1 cellular context compared by ENCODE assay signal in the genomic region with DNA sequence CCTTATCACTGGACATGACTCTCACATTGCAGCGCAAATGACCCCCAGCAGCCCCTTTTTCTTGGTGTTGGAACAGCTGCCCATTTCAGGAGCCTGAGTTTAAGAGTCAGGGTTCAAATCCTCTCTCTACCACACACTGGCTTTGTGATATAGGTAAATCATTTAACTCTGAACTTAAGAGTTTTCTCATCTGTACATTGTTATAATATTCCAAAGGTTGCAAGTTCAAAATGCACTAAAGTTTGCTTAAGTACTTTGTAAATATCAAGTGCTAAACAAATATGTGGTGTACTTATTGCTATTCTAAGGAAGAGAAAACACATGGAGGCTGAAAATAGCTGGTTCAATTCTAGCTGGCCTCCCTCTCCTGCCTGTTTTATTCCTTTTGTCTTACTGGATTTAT.
TF ChIP-seq lines count a peak whose summit lies in the region.

No MANE protein-coding gene starts in this region.

TF ChIP-seq in HepG2, 621 proteins besides CTCF, POLR2A, EP300 and RAD21 (continued from another document and continues in another):
- TF ChIP-seq, protein P1, sequence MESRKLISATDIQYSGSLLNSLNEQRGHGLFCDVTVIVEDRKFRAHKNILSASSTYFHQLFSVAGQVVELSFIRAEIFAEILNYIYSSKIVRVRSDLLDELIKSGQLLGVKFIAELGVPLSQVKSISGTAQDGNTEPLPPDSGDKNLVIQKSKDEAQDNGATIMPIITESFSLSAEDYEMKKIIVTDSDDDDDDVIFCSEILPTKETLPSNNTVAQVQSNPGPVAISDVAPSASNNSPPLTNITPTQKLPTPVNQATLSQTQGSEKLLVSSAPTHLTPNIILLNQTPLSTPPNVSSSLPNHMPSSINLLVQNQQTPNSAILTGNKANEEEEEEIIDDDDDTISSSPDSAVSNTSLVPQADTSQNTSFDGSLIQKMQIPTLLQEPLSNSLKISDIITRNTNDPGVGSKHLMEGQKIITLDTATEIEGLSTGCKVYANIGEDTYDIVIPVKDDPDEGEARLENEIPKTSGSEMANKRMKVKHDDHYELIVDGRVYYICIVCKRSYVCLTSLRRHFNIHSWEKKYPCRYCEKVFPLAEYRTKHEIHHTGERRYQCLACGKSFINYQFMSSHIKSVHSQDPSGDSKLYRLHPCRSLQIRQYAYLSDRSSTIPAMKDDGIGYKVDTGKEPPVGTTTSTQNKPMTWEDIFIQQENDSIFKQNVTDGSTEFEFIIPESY (CRISPR knock-in tag; IDR thresholded peaks at IDR 0.05), result no peak
- TF ChIP-seq MBNL3 (CRISPR knock-in tag; conservative IDR thresholded peaks at IDR 0.05), result no peak
- TF ChIP-seq, protein P2, sequence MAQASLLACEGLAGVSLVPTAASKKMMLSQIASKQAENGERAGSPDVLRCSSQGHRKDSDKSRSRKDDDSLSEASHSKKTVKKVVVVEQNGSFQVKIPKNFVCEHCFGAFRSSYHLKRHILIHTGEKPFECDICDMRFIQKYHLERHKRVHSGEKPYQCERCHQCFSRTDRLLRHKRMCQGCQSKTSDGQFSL (CRISPR knock-in tag; IDR thresholded peaks at IDR 0.05), result no peak
- no peak for TF ChIP-seq HOXA7 (CRISPR knock-in tag; IDR thresholded peaks at IDR 0.05)
- TF ChIP-seq, protein P3, sequence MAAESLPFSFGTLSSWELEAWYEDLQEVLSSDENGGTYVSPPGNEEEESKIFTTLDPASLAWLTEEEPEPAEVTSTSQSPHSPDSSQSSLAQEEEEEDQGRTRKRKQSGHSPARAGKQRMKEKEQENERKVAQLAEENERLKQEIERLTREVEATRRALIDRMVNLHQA (CRISPR knock-in tag; IDR thresholded peaks at IDR 0.05), result no peak
- TF ChIP-seq, protein P4, sequence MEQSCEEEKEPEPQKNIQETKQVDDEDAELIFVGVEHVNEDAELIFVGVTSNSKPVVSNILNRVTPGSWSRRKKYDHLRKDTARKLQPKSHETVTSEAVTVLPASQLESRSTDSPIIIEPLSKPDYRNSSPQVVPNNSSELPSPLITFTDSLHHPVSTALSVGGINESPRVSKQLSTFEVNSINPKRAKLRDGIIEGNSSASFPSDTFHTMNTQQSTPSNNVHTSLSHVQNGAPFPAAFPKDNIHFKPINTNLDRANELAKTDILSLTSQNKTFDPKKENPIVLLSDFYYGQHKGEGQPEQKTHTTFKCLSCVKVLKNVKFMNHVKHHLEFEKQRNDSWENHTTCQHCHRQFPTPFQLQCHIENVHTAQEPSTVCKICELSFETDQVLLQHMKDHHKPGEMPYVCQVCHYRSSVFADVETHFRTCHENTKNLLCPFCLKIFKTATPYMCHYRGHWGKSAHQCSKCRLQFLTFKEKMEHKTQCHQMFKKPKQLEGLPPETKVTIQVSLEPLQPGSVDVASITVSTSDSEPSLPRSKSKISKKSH (CRISPR knock-in tag; IDR thresholded peaks at IDR 0.05; ENCODE audit: borderline replicate concordance), result no peak
- no peak for TF ChIP-seq KAT7 (CRISPR knock-in tag; IDR thresholded peaks at IDR 0.05; ENCODE audit: borderline replicate concordance)
- TF ChIP-seq ZZZ3 (CRISPR knock-in tag; IDR thresholded peaks at IDR 0.05; ENCODE audit: borderline replicate concordance), result no peak
- TF ChIP-seq, protein P5, sequence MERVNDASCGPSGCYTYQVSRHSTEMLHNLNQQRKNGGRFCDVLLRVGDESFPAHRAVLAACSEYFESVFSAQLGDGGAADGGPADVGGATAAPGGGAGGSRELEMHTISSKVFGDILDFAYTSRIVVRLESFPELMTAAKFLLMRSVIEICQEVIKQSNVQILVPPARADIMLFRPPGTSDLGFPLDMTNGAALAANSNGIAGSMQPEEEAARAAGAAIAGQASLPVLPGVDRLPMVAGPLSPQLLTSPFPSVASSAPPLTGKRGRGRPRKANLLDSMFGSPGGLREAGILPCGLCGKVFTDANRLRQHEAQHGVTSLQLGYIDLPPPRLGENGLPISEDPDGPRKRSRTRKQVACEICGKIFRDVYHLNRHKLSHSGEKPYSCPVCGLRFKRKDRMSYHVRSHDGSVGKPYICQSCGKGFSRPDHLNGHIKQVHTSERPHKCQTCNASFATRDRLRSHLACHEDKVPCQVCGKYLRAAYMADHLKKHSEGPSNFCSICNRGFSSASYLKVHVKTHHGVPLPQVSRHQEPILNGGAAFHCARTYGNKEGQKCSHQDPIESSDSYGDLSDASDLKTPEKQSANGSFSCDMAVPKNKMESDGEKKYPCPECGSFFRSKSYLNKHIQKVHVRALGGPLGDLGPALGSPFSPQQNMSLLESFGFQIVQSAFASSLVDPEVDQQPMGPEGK (CRISPR knock-in tag; IDR thresholded peaks at IDR 0.05), result peak; percentile 28; the same call in 1 of the 2 replicates
- TF ChIP-seq ZNF615 (CRISPR knock-in tag; IDR thresholded peaks at IDR 0.05; ENCODE audit: borderline replicate concordance), result no peak
- TF ChIP-seq MIXL1 (CRISPR knock-in tag; IDR thresholded peaks at IDR 0.05), result peak; percentile 70; the same call in 1 of the 2 replicates
- TF ChIP-seq GZF1 (CRISPR knock-in tag; IDR thresholded peaks at IDR 0.05), result no peak
- TF ChIP-seq, protein P6, sequence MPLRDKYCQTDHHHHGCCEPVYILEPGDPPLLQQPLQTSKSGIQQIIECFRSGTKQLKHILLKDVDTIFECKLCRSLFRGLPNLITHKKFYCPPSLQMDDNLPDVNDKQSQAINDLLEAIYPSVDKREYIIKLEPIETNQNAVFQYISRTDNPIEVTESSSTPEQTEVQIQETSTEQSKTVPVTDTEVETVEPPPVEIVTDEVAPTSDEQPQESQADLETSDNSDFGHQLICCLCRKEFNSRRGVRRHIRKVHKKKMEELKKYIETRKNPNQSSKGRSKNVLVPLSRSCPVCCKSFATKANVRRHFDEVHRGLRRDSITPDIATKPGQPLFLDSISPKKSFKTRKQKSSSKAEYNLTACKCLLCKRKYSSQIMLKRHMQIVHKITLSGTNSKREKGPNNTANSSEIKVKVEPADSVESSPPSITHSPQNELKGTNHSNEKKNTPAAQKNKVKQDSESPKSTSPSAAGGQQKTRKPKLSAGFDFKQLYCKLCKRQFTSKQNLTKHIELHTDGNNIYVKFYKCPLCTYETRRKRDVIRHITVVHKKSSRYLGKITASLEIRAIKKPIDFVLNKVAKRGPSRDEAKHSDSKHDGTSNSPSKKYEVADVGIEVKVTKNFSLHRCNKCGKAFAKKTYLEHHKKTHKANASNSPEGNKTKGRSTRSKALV (CRISPR knock-in tag; IDR thresholded peaks at IDR 0.05), result no peak
- TF ChIP-seq SMAD1 (CRISPR knock-in tag; IDR thresholded peaks at IDR 0.05; ENCODE audit: borderline replicate concordance, low read depth), result no peak
- TF ChIP-seq, protein P7, sequence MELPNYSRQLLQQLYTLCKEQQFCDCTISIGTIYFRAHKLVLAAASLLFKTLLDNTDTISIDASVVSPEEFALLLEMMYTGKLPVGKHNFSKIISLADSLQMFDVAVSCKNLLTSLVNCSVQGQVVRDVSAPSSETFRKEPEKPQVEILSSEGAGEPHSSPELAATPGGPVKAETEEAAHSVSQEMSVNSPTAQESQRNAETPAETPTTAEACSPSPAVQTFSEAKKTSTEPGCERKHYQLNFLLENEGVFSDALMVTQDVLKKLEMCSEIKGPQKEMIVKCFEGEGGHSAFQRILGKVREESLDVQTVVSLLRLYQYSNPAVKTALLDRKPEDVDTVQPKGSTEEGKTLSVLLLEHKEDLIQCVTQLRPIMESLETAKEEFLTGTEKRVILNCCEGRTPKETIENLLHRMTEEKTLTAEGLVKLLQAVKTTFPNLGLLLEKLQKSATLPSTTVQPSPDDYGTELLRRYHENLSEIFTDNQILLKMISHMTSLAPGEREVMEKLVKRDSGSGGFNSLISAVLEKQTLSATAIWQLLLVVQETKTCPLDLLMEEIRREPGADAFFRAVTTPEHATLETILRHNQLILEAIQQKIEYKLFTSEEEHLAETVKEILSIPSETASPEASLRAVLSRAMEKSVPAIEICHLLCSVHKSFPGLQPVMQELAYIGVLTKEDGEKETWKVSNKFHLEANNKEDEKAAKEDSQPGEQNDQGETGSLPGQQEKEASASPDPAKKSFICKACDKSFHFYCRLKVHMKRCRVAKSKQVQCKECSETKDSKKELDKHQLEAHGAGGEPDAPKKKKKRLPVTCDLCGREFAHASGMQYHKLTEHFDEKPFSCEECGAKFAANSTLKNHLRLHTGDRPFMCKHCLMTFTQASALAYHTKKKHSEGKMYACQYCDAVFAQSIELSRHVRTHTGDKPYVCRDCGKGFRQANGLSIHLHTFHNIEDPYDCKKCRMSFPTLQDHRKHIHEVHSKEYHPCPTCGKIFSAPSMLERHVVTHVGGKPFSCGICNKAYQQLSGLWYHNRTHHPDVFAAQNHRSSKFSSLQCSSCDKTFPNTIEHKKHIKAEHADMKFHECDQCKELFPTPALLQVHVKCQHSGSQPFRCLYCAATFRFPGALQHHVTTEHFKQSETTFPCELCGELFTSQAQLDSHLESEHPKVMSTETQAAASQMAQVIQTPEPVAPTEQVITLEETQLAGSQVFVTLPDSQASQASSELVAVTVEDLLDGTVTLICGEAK (IDR thresholded peaks at IDR 0.05), result no peak
- TF ChIP-seq, protein P7 (CRISPR knock-in tag; IDR thresholded peaks at IDR 0.05), result no peak
- TF ChIP-seq, protein P8, sequence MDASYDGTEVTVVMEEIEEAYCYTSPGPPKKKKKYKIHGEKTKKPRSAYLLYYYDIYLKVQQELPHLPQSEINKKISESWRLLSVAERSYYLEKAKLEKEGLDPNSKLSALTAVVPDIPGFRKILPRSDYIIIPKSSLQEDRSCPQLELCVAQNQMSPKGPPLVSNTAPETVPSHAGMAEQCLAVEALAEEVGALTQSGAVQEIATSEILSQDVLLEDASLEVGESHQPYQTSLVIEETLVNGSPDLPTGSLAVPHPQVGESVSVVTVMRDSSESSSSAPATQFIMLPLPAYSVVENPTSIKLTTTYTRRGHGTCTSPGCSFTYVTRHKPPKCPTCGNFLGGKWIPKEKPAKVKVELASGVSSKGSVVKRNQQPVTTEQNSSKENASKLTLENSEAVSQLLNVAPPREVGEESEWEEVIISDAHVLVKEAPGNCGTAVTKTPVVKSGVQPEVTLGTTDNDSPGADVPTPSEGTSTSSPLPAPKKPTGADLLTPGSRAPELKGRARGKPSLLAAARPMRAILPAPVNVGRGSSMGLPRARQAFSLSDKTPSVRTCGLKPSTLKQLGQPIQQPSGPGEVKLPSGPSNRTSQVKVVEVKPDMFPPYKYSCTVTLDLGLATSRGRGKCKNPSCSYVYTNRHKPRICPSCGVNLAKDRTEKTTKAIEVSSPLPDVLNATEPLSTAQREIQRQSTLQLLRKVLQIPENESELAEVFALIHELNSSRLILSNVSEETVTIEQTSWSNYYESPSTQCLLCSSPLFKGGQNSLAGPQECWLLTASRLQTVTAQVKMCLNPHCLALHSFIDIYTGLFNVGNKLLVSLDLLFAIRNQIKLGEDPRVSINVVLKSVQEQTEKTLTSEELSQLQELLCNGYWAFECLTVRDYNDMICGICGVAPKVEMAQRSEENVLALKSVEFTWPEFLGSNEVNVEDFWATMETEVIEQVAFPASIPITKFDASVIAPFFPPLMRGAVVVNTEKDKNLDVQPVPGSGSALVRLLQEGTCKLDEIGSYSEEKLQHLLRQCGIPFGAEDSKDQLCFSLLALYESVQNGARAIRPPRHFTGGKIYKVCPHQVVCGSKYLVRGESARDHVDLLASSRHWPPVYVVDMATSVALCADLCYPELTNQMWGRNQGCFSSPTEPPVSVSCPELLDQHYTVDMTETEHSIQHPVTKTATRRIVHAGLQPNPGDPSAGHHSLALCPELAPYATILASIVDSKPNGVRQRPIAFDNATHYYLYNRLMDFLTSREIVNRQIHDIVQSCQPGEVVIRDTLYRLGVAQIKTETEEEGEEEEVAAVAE (CRISPR knock-in tag; IDR thresholded peaks at IDR 0.05; ENCODE audit: borderline replicate concordance), result 0 out of 2 replicates have a peak, but pooled peaks have one; percentile 17
- TF ChIP-seq ZNF577 (CRISPR knock-in tag; IDR thresholded peaks at IDR 0.05; ENCODE audit: borderline replicate concordance, low read depth), result no peak
- TF ChIP-seq CREB1 (IDR thresholded peaks at IDR 0.05), result no peak
- TF ChIP-seq CREB1 (CRISPR knock-in tag; IDR thresholded peaks at IDR 0.05), result 0 out of 2 replicates have a peak, but pooled peaks have one; percentile 28
- TF ChIP-seq ARID2 (CRISPR knock-in tag; IDR thresholded peaks at IDR 0.05; ENCODE audit: borderline replicate concordance), result no peak
- no peak for TF ChIP-seq ZFX (CRISPR knock-in tag; IDR thresholded peaks at IDR 0.05; ENCODE audit: low read depth)
- no peak for TF ChIP-seq CBX2 (IDR thresholded peaks at IDR 0.05; ENCODE audit: low read depth, low read length)
- no peak for TF ChIP-seq CBX2 (CRISPR knock-in tag; IDR thresholded peaks at IDR 0.05; ENCODE audit: low read depth)
- TF ChIP-seq RAD51 (IDR thresholded peaks at IDR 0.05; ENCODE audit: borderline replicate concordance), result no peak
- TF ChIP-seq, protein P9, sequence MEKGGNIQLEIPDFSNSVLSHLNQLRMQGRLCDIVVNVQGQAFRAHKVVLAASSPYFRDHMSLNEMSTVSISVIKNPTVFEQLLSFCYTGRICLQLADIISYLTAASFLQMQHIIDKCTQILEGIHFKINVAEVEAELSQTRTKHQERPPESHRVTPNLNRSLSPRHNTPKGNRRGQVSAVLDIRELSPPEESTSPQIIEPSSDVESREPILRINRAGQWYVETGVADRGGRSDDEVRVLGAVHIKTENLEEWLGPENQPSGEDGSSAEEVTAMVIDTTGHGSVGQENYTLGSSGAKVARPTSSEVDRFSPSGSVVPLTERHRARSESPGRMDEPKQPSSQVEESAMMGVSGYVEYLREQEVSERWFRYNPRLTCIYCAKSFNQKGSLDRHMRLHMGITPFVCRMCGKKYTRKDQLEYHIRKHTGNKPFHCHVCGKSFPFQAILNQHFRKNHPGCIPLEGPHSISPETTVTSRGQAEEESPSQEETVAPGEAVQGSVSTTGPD (CRISPR knock-in tag; IDR thresholded peaks at IDR 0.05), result no peak
- TF ChIP-seq ZFP62 (CRISPR knock-in tag; IDR thresholded peaks at IDR 0.05), result no peak
- no peak for TF ChIP-seq ZMYM2 (CRISPR knock-in tag; IDR thresholded peaks at IDR 0.05)
- TF ChIP-seq CBFB (CRISPR knock-in tag; IDR thresholded peaks at IDR 0.05), result no peak
- no peak for TF ChIP-seq POLR2AphosphoS5 (IDR thresholded peaks at IDR 0.05; ENCODE audit: low read depth, low read length)
- TF ChIP-seq MEIS2 (CRISPR knock-in tag; IDR thresholded peaks at IDR 0.05), result no peak
- TF ChIP-seq ZBTB7B (CRISPR knock-in tag; IDR thresholded peaks at IDR 0.05), result no peak
